In the genomic region with DNA sequence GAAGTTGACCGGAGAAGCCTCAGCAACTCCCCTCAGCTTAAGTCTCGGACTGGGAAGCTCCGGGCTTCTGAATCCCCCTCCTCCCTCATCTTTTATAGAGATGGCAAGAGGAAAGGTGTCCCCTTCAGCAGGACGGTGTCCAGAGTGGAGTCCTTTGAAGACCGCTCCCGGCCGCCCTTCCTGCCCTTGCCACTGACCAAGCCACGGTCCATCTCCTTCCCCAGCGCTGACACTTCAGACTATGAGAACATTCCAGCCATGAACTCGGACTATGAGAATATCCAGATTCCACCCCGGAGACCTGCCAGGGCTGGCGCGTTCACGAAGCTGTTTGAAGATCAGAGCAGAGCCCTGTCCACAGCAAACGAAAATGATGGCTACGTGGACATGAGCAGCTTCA, we compare ENCODE assay signal across 9 cellular contexts. TPM values are rescaled to one million over a fixed set of nuclear protein-coding genes. Genes with fewer than 3 reads are reported as not detected.
"Had no signal": no experiment of that assay in that cellular context is flagged by ENCODE, and none has a peak within 500 bp of the region (broad histone marks: within the 10 kb centered on the region; RNA-seq: fewer than 3 reads in every experiment).

No MANE protein-coding gene starts in this region.

- H3K36me3 ChIP-seq: HAP-1 had no signal

- H3K9ac ChIP-seq: GM23248 had no signal

- DNase-seq: GM23248, GOT3, H7, HFFc6, IMR-90 had no signal

- H3K27ac ChIP-seq: GM23248 had no signal

- H3K4me3 Mint-ChIP-seq: HFFc6 had no signal

- ATAC-seq: HCT116, K562 had no signal

- H3K9me3 Mint-ChIP-seq: HFFc6 had no signal

- H3K4me3 ChIP-seq: GM23248, HAP-1, K562 had no signal

- H3K4me1 ChIP-seq: HAP-1 had no signal

- H3K27ac Mint-ChIP-seq: HFFc6 had no signal

RNA-seq across cellular contexts. Expression of a gene that starts 2.4 kb away (rescaled TPM):
- total RNA-seq: GM23248, HFFc6, HT-29, IMR-90 had no signal
- polyA plus RNA-seq: GM23248, IMR-90, K562 had no signal
